22 cellular contexts compared by ENCODE assay signal in genomic region chr15:63434567-63435219, GRCh38. TPM values are rescaled to one million over a fixed set of nuclear protein-coding genes. Genes with fewer than 3 reads are reported as not detected.
DNase-seq lines count a peak whose midpoint lies in the region; ATAC-seq, FAIRE-seq and TF ChIP-seq lines count a peak whose summit lies in the region.
"Had no signal": no experiment of that assay in that cellular context is flagged by ENCODE, and none has a peak within 500 bp of the region (broad histone marks: within the 10 kb centered on the region; RNA-seq: fewer than 3 reads in every experiment).

No MANE protein-coding gene starts in this region.

- DNase-seq in DMS153 treated with DMSO at 0.1 percent for 48 hours (lab: John Stamatoyannopoulos, UW; ENCODE audit: unreplicated experiment) (peak; percentile 30), NCI-H1105 treated with DMSO at 0.1 percent for 48 hours (lab: John Stamatoyannopoulos, UW) (peak; percentile 94), NCI-H446 treated with DMSO at 0.1 percent for 48 hours (lab: John Stamatoyannopoulos, UW) (peak; percentile 63), left lobe of liver (ENCODE audit: low spot score) (no peak), RCC 7860 (ENCODE audit: low spot score) (no peak), GDM1 (lab: John Stamatoyannopoulos, UW) (no peak), A673 (ENCODE audit: low spot score) (no peak)
- DNase-seq: activated CD4-positive, CD25-positive, alpha-beta regulatory T cell treated with anti-CD3 and anti-CD28 coated beads, Interleukin-2, amount 50 U/mL, for 72 hours; activated naive CD4-positive, alpha-beta T cell treated with anti-CD3 and anti-CD28 coated beads, Interleukin-2, amount 10 ng/mL, durations not matched to agents 7 days and 5 days; activated T-cell treated with anti-CD3 and anti-CD28 coated beads, Interleukin-2, amount 50 U/mL, for 4 hours; CD8-positive, alpha-beta T cell; hypothalamus; islet precursor cell; lower lobe of right lung; NCI-H187 treated with DMSO at 0.1 percent for 48 hours; retina; stimulated activated CD4-positive, alpha-beta T cell treated with anti-CD3 and anti-CD28 coated beads, Interleukin-4, amount 100 ng/mL, for 1 hour; T-helper 9 cell had no signal

- BruUV-seq in A673 (replicated peaks; lab: Mats Ljungman, UMichigan): no TSS peak

- ATAC-seq in left lobe of liver (peak; percentile 15), GM18519 (IDR thresholded peaks at IDR 0.05; ENCODE audit: low FRiP score, unreplicated experiment) (no peak)
- ATAC-seq: activated T-cell treated with anti-CD3 and anti-CD28 coated beads, Interleukin-2, amount 50 U/mL, for 4 hours; CD8-positive, alpha-beta T cell; lower lobe of right lung had no signal

- FAIRE-seq in RCC 7860 (lab: Jason Lieb, UNC): no peak
- FAIRE-seq: frontal cortex had no signal

- CTCF ChIA-PET in A673 (lab: Charles Lee): interaction anchor here (0.7 kb wide), 1 partner anchor 56 kb away, joined by 5 read pairs; no protein-coding TSS in a partner anchor

- POLR2A ChIA-PET in A673 (lab: Charles Lee; ENCODE audit: low non-redundant PET): no interaction called here

- no peak overlapping the region for H3K27ac ChIP-seq in A673 (ENCODE audit: low read depth, low read length, poor library complexity, severe bottlenecking)
- H3K27ac ChIP-seq: ascending aorta, lower lobe of right lung, tibial artery had no signal

- peaks cover 17% of the 10 kb centered on the region for H3K4me1 ChIP-seq in A673 (ENCODE audit: insufficient read depth, low read length, poor library complexity, severe bottlenecking)

- H3K27me3 ChIP-seq in A673 (replicated peaks; ENCODE audit: insufficient read depth, low read depth, low read length, poor library complexity): no peaks in the 10 kb centered on the region
- H3K27me3 ChIP-seq: ascending aorta, tibial artery had no signal

- no peak for TF ChIP-seq CTCF in A673 (conservative IDR thresholded peaks at IDR 0.05; ENCODE audit: low read depth, low read length)

- intact Hi-C loops in A673 (cut with micrococcal nuclease; ENCODE audit: unreplicated experiment): no loop called here

- H3K36me3 ChIP-seq in A673 (ENCODE audit: insufficient read depth, low read length, poor library complexity, severe bottlenecking): no peaks in the 10 kb centered on the region
- H3K36me3 ChIP-seq: ascending aorta, lower lobe of right lung, tibial artery had no signal

- no peak overlapping the region for H3K4me3 ChIP-seq in A673 (ENCODE audit: low read depth, low read length, poor library complexity, severe bottlenecking)
- H3K4me3 ChIP-seq: ascending aorta, lower lobe of right lung, tibial artery had no signal

- no peaks in the 10 kb centered on the region for H3K9me3 ChIP-seq in A673 (ENCODE audit: low read depth, low read length, poor library complexity, severe bottlenecking)
- H3K9me3 ChIP-seq: ascending aorta, lower lobe of right lung, tibial artery had no signal

RNA-seq across cellular contexts. Expression of gene CA12, which starts 53.0 kb away (rescaled TPM):
- total RNA-seq in left lobe of liver (0.28 TPM), A673 (2021) (0.68 and 0.97 TPM in 2 replicates)
- total RNA-seq: CD8-positive, alpha-beta T cell had no signal

Comparison
In these comparisons a context has a peak if more than half of its experiments do, and no peak if none do; other contexts are left out.
1. DNase-seq: peak in DMS153 treated with DMSO at 0.1 percent for 48 hours (single experiment), NCI-H1105 treated with DMSO at 0.1 percent for 48 hours (single experiment) and NCI-H446 treated with DMSO at 0.1 percent for 48 hours (single experiment); none in left lobe of liver (single experiment), RCC 7860 (single experiment), GDM1 (single experiment) and A673 (single experiment).